In genomic region chr7:106795171-106795876, GRCh38 we compare ENCODE assay signal across 19 cellular contexts.
A peak's percentile ranks its signal among the peaks of the same experiment; 100 is the strongest.
DNase-seq lines count a peak whose midpoint lies in the region; FAIRE-seq and TF ChIP-seq lines count a peak whose summit lies in the region.
"Had no signal": no experiment of that assay in that cellular context is flagged by ENCODE, and none has a peak within 500 bp of the region (broad histone marks: within the 10 kb centered on the region; RNA-seq: fewer than 3 reads in every experiment).

No MANE protein-coding gene starts in this region.

- no peak overlapping the region for H3K4me3 ChIP-seq in BLaER1
- H3K4me3 ChIP-seq in HEK293 (ENCODE audit: low read depth, low read length), result no peak overlapping the region
- no peak overlapping the region for H3K4me3 ChIP-seq in astrocyte (ENCODE audit: insufficient read depth, low read depth, low read length)
- no peak overlapping the region for H3K4me3 ChIP-seq in parathyroid adenoma (ENCODE audit: low read depth, low read length)
- H3K4me3 ChIP-seq: GM23338, HAP-1, SK-N-MC had no signal

- no peaks in the 10 kb centered on the region for H3K36me3 ChIP-seq in BLaER1
- H3K36me3 ChIP-seq in HEK293 (ENCODE audit: control insufficient read depth in 2 of 2, insufficient read depth in 1 of 2, low read length in 2 of 2), result no peaks in the 10 kb centered on the region
- no peaks in the 10 kb centered on the region for H3K36me3 ChIP-seq in astrocyte (ENCODE audit: insufficient read depth, low read length)
- no peaks in the 10 kb centered on the region for H3K36me3 ChIP-seq in parathyroid adenoma (ENCODE audit: control insufficient read depth, insufficient read depth, low read length)
- H3K36me3 ChIP-seq: BE2C, HAP-1 had no signal

- no peak overlapping the region for H3K27ac Mint-ChIP-seq in astrocyte (ENCODE audit: unreplicated experiment)
- H3K27ac Mint-ChIP-seq in activated naive CD4-positive, alpha-beta T cell treated with anti-CD3 and anti-CD28 coated beads, Interleukin-2, amount 10 ng/mL, durations not matched to agents 7 days and 5 days, result no peak overlapping the region
- H3K27ac Mint-ChIP-seq: CD4-positive, CD25-positive, alpha-beta regulatory T cell; GM23338 had no signal

- CTCF ChIA-PET in HEK293 (lab: Yijun Ruan, JAX), result interaction anchor here (1.6 kb wide), 1 partner anchor 355 kb away, joined by 10 read pairs; no protein-coding TSS in a partner anchor
- CTCF ChIA-PET in activated naive CD4-positive, alpha-beta T cell treated with anti-CD3 and anti-CD28 coated beads, Interleukin-2, amount 10 ng/mL, durations not matched to agents 7 days and 5 days (lab: Charles Lee), result interaction anchor here (6.6 kb wide), 1 partner anchor 353 kb away, joined by 67 read pairs; no protein-coding TSS in a partner anchor

- H3K27me3 ChIP-seq in BLaER1 (no peaks in the 10 kb centered on the region), astrocyte (ENCODE audit: insufficient read depth, low read length) (no peaks in the 10 kb centered on the region), parathyroid adenoma (ENCODE audit: control insufficient read depth, insufficient read depth, low read length) (no peaks in the 10 kb centered on the region)
- H3K27me3 ChIP-seq: BE2C had no signal

- TF ChIP-seq CTCF in HEK293 (tag by site-specific recombination; IDR thresholded peaks at IDR 0.05) (no peak), astrocyte (IDR thresholded peaks at IDR 0.05; ENCODE audit: insufficient read depth, low read depth, low read length) (no peak), parathyroid adenoma (IDR thresholded peaks at IDR 0.05) (no peak)

- H3K9me3 ChIP-seq in BLaER1 (peaks cover 29% of the 10 kb centered on the region), HEK293 (ENCODE audit: control insufficient read depth, insufficient read depth, low read depth, low read length) (no peaks in the 10 kb centered on the region), astrocyte (ENCODE audit: insufficient read depth, low read depth, low read length) (no peaks in the 10 kb centered on the region), parathyroid adenoma (ENCODE audit: control insufficient read depth, low read length) (no peaks in the 10 kb centered on the region)
- H3K9me3 ChIP-seq: BE2C, HAP-1 had no signal

- H3K79me2 ChIP-seq in astrocyte (ENCODE audit: insufficient read depth, low read length), result no peaks in the 10 kb centered on the region
- H3K79me2 ChIP-seq in parathyroid adenoma, result no peaks in the 10 kb centered on the region

- no peaks in the 10 kb centered on the region for H3K36me3 Mint-ChIP-seq in astrocyte (ENCODE audit: low read depth, unreplicated experiment)
- no peaks in the 10 kb centered on the region for H3K36me3 Mint-ChIP-seq in activated naive CD4-positive, alpha-beta T cell treated with anti-CD3 and anti-CD28 coated beads, Interleukin-2, amount 10 ng/mL, durations not matched to agents 7 days and 5 days
- H3K36me3 Mint-ChIP-seq: CD4-positive, CD25-positive, alpha-beta regulatory T cell had no signal

- H3K27ac ChIP-seq in BLaER1, result peak overlapping the region; percentile 0; the same call in 1 of the 2 replicates
- no peak overlapping the region for H3K27ac ChIP-seq in HEK293 (ENCODE audit: extremely low read depth, low read depth, low read length)
- H3K27ac ChIP-seq in astrocyte (ENCODE audit: low read depth, low read length), result no peak overlapping the region
- H3K27ac ChIP-seq in parathyroid adenoma, result no peak overlapping the region
- H3K27ac ChIP-seq: KMS-11, RWPE1, SK-N-MC had no signal

- no peaks in the 10 kb centered on the region for H3K27me3 Mint-ChIP-seq in astrocyte (ENCODE audit: low read depth, unreplicated experiment)
- peaks cover 12% of the 10 kb centered on the region for H3K27me3 Mint-ChIP-seq in activated naive CD4-positive, alpha-beta T cell treated with anti-CD3 and anti-CD28 coated beads, Interleukin-2, amount 10 ng/mL, durations not matched to agents 7 days and 5 days

- H3K4me2 ChIP-seq in BLaER1 (peak overlapping the region; percentile 13; the same call in 1 of the 2 replicates), astrocyte (ENCODE audit: low read length) (no peak overlapping the region), parathyroid adenoma (ENCODE audit: low read length) (no peak overlapping the region)
- H3K4me2 ChIP-seq: GM23338, KMS-11 had no signal

- POLR2A ChIA-PET in HEK293 (lab: Yijun Ruan, JAX), result no interaction called here

- peaks cover 9% of the 10 kb centered on the region for H3K9me3 Mint-ChIP-seq in astrocyte (ENCODE audit: unreplicated experiment)
- peaks cover 8% of the 10 kb centered on the region for H3K9me3 Mint-ChIP-seq in activated naive CD4-positive, alpha-beta T cell treated with anti-CD3 and anti-CD28 coated beads, Interleukin-2, amount 10 ng/mL, durations not matched to agents 7 days and 5 days

- no peak overlapping the region for H2AFZ ChIP-seq in astrocyte (ENCODE audit: low read depth, low read length)
- peak overlapping the region; percentile 34 for H2AFZ ChIP-seq in parathyroid adenoma
- H2AFZ ChIP-seq: GM23338 had no signal

- H3K4me1 ChIP-seq in BLaER1, result peaks cover 13% of the 10 kb centered on the region
- no peaks in the 10 kb centered on the region for H3K4me1 ChIP-seq in HEK293 (ENCODE audit: control insufficient read depth, insufficient read depth, low read length)
- no peaks in the 10 kb centered on the region for H3K4me1 ChIP-seq in astrocyte (ENCODE audit: insufficient read depth, low read length)
- H3K4me1 ChIP-seq in parathyroid adenoma, result no peaks in the 10 kb centered on the region
- H3K4me1 ChIP-seq: BE2C had no signal

- H3K9ac ChIP-seq in BLaER1, result no peak overlapping the region
- H3K9ac ChIP-seq in astrocyte (ENCODE audit: low read length), result no peak overlapping the region
- no peak overlapping the region for H3K9ac ChIP-seq in parathyroid adenoma
- H3K9ac ChIP-seq: KMS-11 had no signal

- DNase-seq in astrocyte (ENCODE audit: low read depth) (peak; percentile 35), NCI-H2171 treated with DMSO at 0.1 percent for 48 hours (lab: John Stamatoyannopoulos, UW) (no peak), NCI-H748 (lab: John Stamatoyannopoulos, UW; ENCODE audit: unreplicated experiment) (no peak)
- DNase-seq in activated naive CD4-positive, alpha-beta T cell treated with anti-CD3 and anti-CD28 coated beads, Interleukin-2, amount 10 ng/mL, durations not matched to agents 7 days and 5 days, result no peak
- DNase-seq: CD4-positive, CD25-positive, alpha-beta regulatory T cell; DND-41; NCI-H1105; SHP77 treated with DMSO at 0.1 percent for 48 hours had no signal

- H3K4me3 Mint-ChIP-seq in astrocyte (ENCODE audit: unreplicated experiment), result no peak overlapping the region
- H3K4me3 Mint-ChIP-seq in activated naive CD4-positive, alpha-beta T cell treated with anti-CD3 and anti-CD28 coated beads, Interleukin-2, amount 10 ng/mL, durations not matched to agents 7 days and 5 days, result no peak overlapping the region
- H3K4me3 Mint-ChIP-seq: CD4-positive, CD25-positive, alpha-beta regulatory T cell; GM23338 had no signal

- no peak for FAIRE-seq in astrocyte (lab: Jason Lieb, UNC)
- FAIRE-seq: A204.1, GM12892 had no signal

- peaks cover 1% of the 10 kb centered on the region for H3K4me1 Mint-ChIP-seq in astrocyte (ENCODE audit: low read depth, unreplicated experiment)
- no peaks in the 10 kb centered on the region for H3K4me1 Mint-ChIP-seq in activated naive CD4-positive, alpha-beta T cell treated with anti-CD3 and anti-CD28 coated beads, Interleukin-2, amount 10 ng/mL, durations not matched to agents 7 days and 5 days

- H4K20me1 ChIP-seq in BLaER1 (no peaks in the 10 kb centered on the region), astrocyte (ENCODE audit: insufficient read depth, low read length) (no peaks in the 10 kb centered on the region)

TF ChIP-seq in HEK293, 187 proteins besides CTCF, POLR2A, EP300 and RAD21:
- TF ChIP-seq TRIM28 (IDR thresholded peaks at IDR 0.05; ENCODE audit: borderline replicate concordance, low read length) (no peak), ZNF530 (tag by site-specific recombination; IDR thresholded peaks at IDR 0.05; ENCODE audit: low read depth) (0 out of 2 replicates have a peak, but pooled peaks have one; percentile 22)
